ENCODE assay signal across 14 cellular contexts in genomic region chr5:179860301-179860700, GRCh38. TPM values are rescaled to one million over a fixed set of nuclear protein-coding genes. Genes with fewer than 3 reads are reported as not detected.
DNase-seq lines count a peak whose midpoint lies in the region; ATAC-seq and TF ChIP-seq lines count a peak whose summit lies in the region.
"Had no signal": no experiment of that assay in that cellular context is flagged by ENCODE, and none has a peak within 500 bp of the region (broad histone marks: within the 10 kb centered on the region; RNA-seq: fewer than 3 reads in every experiment).

No MANE protein-coding gene starts in this region.

- no peaks in the 10 kb centered on the region for H3K27me3 ChIP-seq in foreskin keratinocyte

- TF ChIP-seq CTCF in chondrocyte (IDR thresholded peaks at IDR 0.05) (no peak), foreskin keratinocyte (conservative IDR thresholded peaks at IDR 0.05) (no peak)

- no peak for DNase-seq in T-helper 1 cell
- peak; percentile 49 for DNase-seq in chondrocyte (ENCODE audit: low spot score)
- peak; percentile 17 for DNase-seq in retina
- no peak for DNase-seq in foreskin keratinocyte
- DNase-seq in activated gamma-delta T cell (lab: John Stamatoyannopoulos, UW) = no peak
- DNase-seq: activated CD8-positive, alpha-beta memory T cell treated with anti-CD3 and anti-CD28 coated beads for 24 hours; GDM1; NCI-H1105; NCI-H82; stimulated activated naive CD4-positive, alpha-beta T cell had no signal

- H3K27me3 Mint-ChIP-seq in T-helper 1 cell treated with Interleukin-12 subunit alpha and Interleukin-12 subunit beta and Interleukin-4 antibody, amounts not matched to agents 30 μg/mL and 1 μg/mL, for 36 hours (ENCODE audit: low read depth) = no peaks in the 10 kb centered on the region
- H3K27me3 Mint-ChIP-seq in IgD-negative memory B cell = no peaks in the 10 kb centered on the region
- H3K27me3 Mint-ChIP-seq in chondrocyte (ENCODE audit: low read depth) = no peaks in the 10 kb centered on the region

- no peak overlapping the region for H3K27ac ChIP-seq in foreskin keratinocyte
- H3K27ac ChIP-seq: epithelial cell of prostate had no signal

- no peak for ATAC-seq in foreskin keratinocyte
- no peak for ATAC-seq in GM18867 (IDR thresholded peaks at IDR 0.05; ENCODE audit: unreplicated experiment)

- no peaks in the 10 kb centered on the region for H3K4me1 ChIP-seq in foreskin keratinocyte

- H3K9me3 Mint-ChIP-seq in T-helper 1 cell treated with Interleukin-12 subunit alpha and Interleukin-12 subunit beta and Interleukin-4 antibody, amounts not matched to agents 30 μg/mL and 1 μg/mL, for 36 hours = no peaks in the 10 kb centered on the region
- H3K9me3 Mint-ChIP-seq in IgD-negative memory B cell (no peaks in the 10 kb centered on the region), chondrocyte (ENCODE audit: low read depth) (no peaks in the 10 kb centered on the region)

- H3K4me1 Mint-ChIP-seq in T-helper 1 cell treated with Interleukin-12 subunit alpha and Interleukin-12 subunit beta and Interleukin-4 antibody, amounts not matched to agents 30 μg/mL and 1 μg/mL, for 36 hours (ENCODE audit: low read depth) = peaks cover 6% of the 10 kb centered on the region
- H3K4me1 Mint-ChIP-seq in IgD-negative memory B cell = peaks cover 3 to 17% (median 11%) of the 10 kb centered on the region in 3 donors
- peaks cover 22% of the 10 kb centered on the region for H3K4me1 Mint-ChIP-seq in chondrocyte (ENCODE audit: low read depth)

- peaks cover 18% of the 10 kb centered on the region for H3K36me3 Mint-ChIP-seq in T-helper 1 cell treated with Interleukin-12 subunit alpha and Interleukin-12 subunit beta and Interleukin-4 antibody, amounts not matched to agents 30 μg/mL and 1 μg/mL, for 36 hours (ENCODE audit: low read depth)
- peaks cover 3% of the 10 kb centered on the region for H3K36me3 Mint-ChIP-seq in IgD-negative memory B cell
- peaks cover 12% of the 10 kb centered on the region for H3K36me3 Mint-ChIP-seq in chondrocyte (ENCODE audit: low read depth)

- H3K27ac Mint-ChIP-seq in T-helper 1 cell treated with Interleukin-12 subunit alpha and Interleukin-12 subunit beta and Interleukin-4 antibody, amounts not matched to agents 30 μg/mL and 1 μg/mL, for 36 hours = no peak overlapping the region
- H3K27ac Mint-ChIP-seq in IgD-negative memory B cell (peak overlapping the region in 1 of 3 donors; percentile 80), chondrocyte (ENCODE audit: unreplicated experiment) (peak overlapping the region; percentile 67)

- peak overlapping the region; percentile 70 for H3K4me3 Mint-ChIP-seq in T-helper 1 cell treated with Interleukin-12 subunit alpha and Interleukin-12 subunit beta and Interleukin-4 antibody, amounts not matched to agents 30 μg/mL and 1 μg/mL, for 36 hours
- H3K4me3 Mint-ChIP-seq in IgD-negative memory B cell = peak overlapping the region; percentile 50 to 88 (median 78)
- H3K4me3 Mint-ChIP-seq in chondrocyte (ENCODE audit: unreplicated experiment) = peak overlapping the region; percentile 98

RNA-seq across cellular contexts. Expression of gene MRNIP, which starts 1.7 kb away (rescaled TPM):
- polyA plus RNA-seq in IgD-negative memory B cell (26.2 TPM), foreskin keratinocyte (13.6 and 16.4 TPM in 2 replicates)
- total RNA-seq in chondrocyte (13.4 to 20.0 TPM (median 16.4 TPM) in 3 replicates), foreskin keratinocyte (12.9 and 13.8 TPM in 2 replicates)

RNA-seq across cellular contexts. Expression of gene SQSTM1, which starts 39.6 kb away (rescaled TPM):
- polyA plus RNA-seq in IgD-negative memory B cell = 225 TPM
- 219 to 297 TPM (median 296 TPM) in 3 replicates for total RNA-seq in chondrocyte
- total RNA-seq in foreskin keratinocyte = 95.8 and 127 TPM in 2 replicates
- polyA plus RNA-seq in foreskin keratinocyte = 109 and 123 TPM in 2 replicates

RNA-seq across cellular contexts. Expression of gene TBC1D9B, which starts 47.4 kb away (rescaled TPM):
- polyA plus RNA-seq in IgD-negative memory B cell (57.2 TPM), foreskin keratinocyte (49.5 and 56.2 TPM in 2 replicates)
- total RNA-seq in chondrocyte (107 to 130 TPM (median 118 TPM) in 3 replicates), foreskin keratinocyte (77.6 and 87.2 TPM in 2 replicates)

RNA-seq across cellular contexts. Expression of gene MGAT4B, which starts 53.6 kb away (rescaled TPM):
- polyA plus RNA-seq in IgD-negative memory B cell = 12.0 TPM
- 135 to 144 TPM (median 142 TPM) in 3 replicates for total RNA-seq in chondrocyte
- total RNA-seq in foreskin keratinocyte = 113 and 121 TPM in 2 replicates
- polyA plus RNA-seq in foreskin keratinocyte = 100 and 109 TPM in 2 replicates

Comparison
In these comparisons a context has a peak if more than half of its experiments do, and no peak if none do; other contexts are left out.
1. DNase-seq: peak in chondrocyte (single experiment) and retina (single experiment); none in T-helper 1 cell (0 of 5), foreskin keratinocyte (0 of 2) and activated gamma-delta T cell (single experiment).
2. Peak in every context shown above with its lines, with median percentiles within 50 percentile points of each other: H3K4me3 Mint-ChIP-seq.